ENCODE assay signal across 16 cellular contexts in the genomic region with DNA sequence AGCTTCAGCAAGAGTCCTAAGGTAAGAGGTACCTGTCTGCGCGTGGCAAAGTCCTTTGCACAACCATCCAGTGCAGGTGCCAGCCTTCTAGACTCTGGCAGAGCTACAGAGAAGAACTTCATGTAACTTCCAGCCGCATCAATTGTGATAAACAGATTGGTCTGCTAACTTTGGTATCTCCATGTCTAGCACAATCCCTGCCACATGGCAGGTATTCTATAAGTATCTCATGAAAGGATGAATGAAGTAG. TPM values are rescaled to one million over a fixed set of nuclear protein-coding genes. Genes with fewer than 3 reads are reported as not detected.
DNase-seq lines count a peak whose midpoint lies in the region; ATAC-seq and TF ChIP-seq lines count a peak whose summit lies in the region.
"Had no signal": no experiment of that assay in that cellular context is flagged by ENCODE, and none has a peak within 500 bp of the region (broad histone marks: within the 10 kb centered on the region; RNA-seq: fewer than 3 reads in every experiment).

No MANE protein-coding gene starts in this region.

- H3K9me3 Mint-ChIP-seq in activated T-cell treated with anti-CD3 and anti-CD28 coated beads, Interleukin-2, amount 50 U/mL, for 24 hours, result peaks cover 2% of the 10 kb centered on the region
- H3K9me3 Mint-ChIP-seq in activated naive CD8-positive, alpha-beta T cell treated with anti-CD3 and anti-CD28 coated beads, Interleukin-2, amount 10 ng/mL, durations not matched to agents 7 days and 5 days, result peaks cover 1% of the 10 kb centered on the region
- peaks cover 5% of the 10 kb centered on the region for H3K9me3 Mint-ChIP-seq in natural killer cell treated with Interleukin-12 subunit alpha and Interleukin-12 subunit beta and Interleukin-15 and Interleukin-18, amount 100 ng/mL, for 72 hours
- H3K9me3 Mint-ChIP-seq in neural progenitor cell, result no peaks in the 10 kb centered on the region

- H4K20me1 ChIP-seq in neural progenitor cell (ENCODE audit: low read depth), result no peaks in the 10 kb centered on the region

- peak; percentile 4 for ATAC-seq in activated naive CD8-positive, alpha-beta T cell treated with anti-CD3 and anti-CD28 coated beads, Interleukin-2, amount 10 ng/mL, durations not matched to agents 7 days and 5 days (ENCODE audit: low read depth)
- no peak for ATAC-seq in natural killer cell treated with Interleukin-12 subunit alpha and Interleukin-12 subunit beta and Interleukin-15 and Interleukin-18, amount 100 ng/mL, for 72 hours

- H3K27ac Mint-ChIP-seq in activated T-cell treated with anti-CD3 and anti-CD28 coated beads, Interleukin-2, amount 50 U/mL, for 24 hours, result peak overlapping the region; percentile 96
- peak overlapping the region; percentile 88 for H3K27ac Mint-ChIP-seq in activated naive CD8-positive, alpha-beta T cell treated with anti-CD3 and anti-CD28 coated beads, Interleukin-2, amount 10 ng/mL, durations not matched to agents 7 days and 5 days
- peak overlapping the region; percentile 98 to 100 for H3K27ac Mint-ChIP-seq in natural killer cell treated with Interleukin-12 subunit alpha and Interleukin-12 subunit beta and Interleukin-15 and Interleukin-18, amount 100 ng/mL, for 72 hours
- H3K27ac Mint-ChIP-seq in neural progenitor cell, result no peak overlapping the region

- H3K79me2 ChIP-seq in neural progenitor cell (ENCODE audit: low read depth), result no peaks in the 10 kb centered on the region

- peaks cover 89% of the 10 kb centered on the region for H3K36me3 ChIP-seq in KOPT-K1 (ENCODE audit: insufficient read depth, low read length)
- no peaks in the 10 kb centered on the region for H3K36me3 ChIP-seq in neural progenitor cell
- H3K36me3 ChIP-seq: ascending aorta, left ventricle myocardium inferior, thyroid gland had no signal

- H2AFZ ChIP-seq in neural progenitor cell (replicated peaks), result no peak overlapping the region

- H3F3A ChIP-seq in neural progenitor cell (ENCODE audit: low read depth), result no peaks in the 10 kb centered on the region

- DNase-seq in activated T-cell treated with anti-CD3 and anti-CD28 coated beads, Interleukin-2, amount 50 U/mL, for 24 hours, result no peak
- DNase-seq in activated T-cell treated with anti-CD3 and anti-CD28 coated beads, Interleukin-2, amount 50 U/mL, for 48 hours, result no peak
- DNase-seq in activated naive CD8-positive, alpha-beta T cell treated with anti-CD3 and anti-CD28 coated beads, Interleukin-2, amount 10 ng/mL, durations not matched to agents 7 days and 5 days, result no peak
- no peak for DNase-seq in natural killer cell treated with Interleukin-12 subunit alpha and Interleukin-12 subunit beta and Interleukin-15 and Interleukin-18, amount 100 ng/mL, for 72 hours (ENCODE audit: low spot score)
- DNase-seq in neural progenitor cell (ENCODE audit: low spot score) (no peak), NCI-H146 treated with DMSO at 0.1 percent for 48 hours (lab: John Stamatoyannopoulos, UW; ENCODE audit: unreplicated experiment) (no peak)
- DNase-seq in stimulated activated naive CD4-positive, alpha-beta T cell treated with Interleukin-2 at 50 U/mL for 16 hours (lab: John Stamatoyannopoulos, UW), result no peak
- DNase-seq: DMS79 treated with DMSO at 0.1 percent for 48 hours had no signal

- H3K9ac ChIP-seq in neural progenitor cell, result no peak overlapping the region
- H3K9ac ChIP-seq: SK-N-SH had no signal

- H3K9me3 ChIP-seq in KOPT-K1 (ENCODE audit: insufficient read depth, low read length, poor library complexity, severe bottlenecking) (peaks cover 9% of the 10 kb centered on the region), neural progenitor cell (ENCODE audit: low read depth) (no peaks in the 10 kb centered on the region)
- H3K9me3 ChIP-seq: ascending aorta, heart left ventricle, left ventricle myocardium inferior, mucosa of descending colon, SK-N-SH, thyroid gland had no signal

- no peak overlapping the region for H3K4me2 ChIP-seq in neural progenitor cell
- H3K4me2 ChIP-seq: SK-N-SH had no signal

- no peak overlapping the region for H3K4me3 Mint-ChIP-seq in activated T-cell treated with anti-CD3 and anti-CD28 coated beads, Interleukin-2, amount 50 U/mL, for 24 hours
- H3K4me3 Mint-ChIP-seq in activated naive CD8-positive, alpha-beta T cell treated with anti-CD3 and anti-CD28 coated beads, Interleukin-2, amount 10 ng/mL, durations not matched to agents 7 days and 5 days, result peak overlapping the region; percentile 76
- peak overlapping the region; percentile 92 for H3K4me3 Mint-ChIP-seq in natural killer cell treated with Interleukin-12 subunit alpha and Interleukin-12 subunit beta and Interleukin-15 and Interleukin-18, amount 100 ng/mL, for 72 hours
- no peak overlapping the region for H3K4me3 Mint-ChIP-seq in neural progenitor cell

- POLR2A ChIA-PET in activated naive CD8-positive, alpha-beta T cell treated with anti-CD3 and anti-CD28 coated beads, Interleukin-2, amount 10 ng/mL, durations not matched to agents 7 days and 5 days (lab: Charles Lee), result interaction anchor here (0.5 to 4.1 kb wide), 8 partner anchors 9 to 310 kb away, joined by 3 to 37 read pairs (median 6); partner anchors contain the start of genes CD48 and ITLN2

- no peaks in the 10 kb centered on the region for H3K4me1 ChIP-seq in neural progenitor cell
- H3K4me1 ChIP-seq: ascending aorta, left ventricle myocardium inferior, thyroid gland had no signal

- TF ChIP-seq CTCF in neural progenitor cell (IDR thresholded peaks at IDR 0.05), result no peak

- H3K4me1 Mint-ChIP-seq in activated T-cell treated with anti-CD3 and anti-CD28 coated beads, Interleukin-2, amount 50 U/mL, for 24 hours (ENCODE audit: low read depth), result peaks cover 71% of the 10 kb centered on the region
- peaks cover 76% of the 10 kb centered on the region for H3K4me1 Mint-ChIP-seq in activated naive CD8-positive, alpha-beta T cell treated with anti-CD3 and anti-CD28 coated beads, Interleukin-2, amount 10 ng/mL, durations not matched to agents 7 days and 5 days
- H3K4me1 Mint-ChIP-seq in natural killer cell treated with Interleukin-12 subunit alpha and Interleukin-12 subunit beta and Interleukin-15 and Interleukin-18, amount 100 ng/mL, for 72 hours (ENCODE audit: low read depth in 2 of 2), result peaks cover 85 to 95% of the 10 kb centered on the region in 2 donors
- peaks cover 2% of the 10 kb centered on the region for H3K4me1 Mint-ChIP-seq in neural progenitor cell

- no peaks in the 10 kb centered on the region for H3K27me3 Mint-ChIP-seq in activated T-cell treated with anti-CD3 and anti-CD28 coated beads, Interleukin-2, amount 50 U/mL, for 24 hours
- H3K27me3 Mint-ChIP-seq in activated naive CD8-positive, alpha-beta T cell treated with anti-CD3 and anti-CD28 coated beads, Interleukin-2, amount 10 ng/mL, durations not matched to agents 7 days and 5 days, result no peaks in the 10 kb centered on the region
- no peaks in the 10 kb centered on the region for H3K27me3 Mint-ChIP-seq in natural killer cell treated with Interleukin-12 subunit alpha and Interleukin-12 subunit beta and Interleukin-15 and Interleukin-18, amount 100 ng/mL, for 72 hours
- H3K27me3 Mint-ChIP-seq in neural progenitor cell (ENCODE audit: insufficient read depth, low read depth), result peaks cover 3% of the 10 kb centered on the region

- H3K27me3 ChIP-seq in neural progenitor cell, result no peaks in the 10 kb centered on the region
- H3K27me3 ChIP-seq: ascending aorta, thyroid gland had no signal

- peak overlapping the region; percentile 18 for H3K27ac ChIP-seq in KOPT-K1 (ENCODE audit: low read depth, low read length, poor library complexity, severe bottlenecking)
- H3K27ac ChIP-seq in neural progenitor cell, result no peak overlapping the region
- H3K27ac ChIP-seq: ascending aorta, left ventricle myocardium inferior, thyroid gland had no signal

- H3K4me3 ChIP-seq in neural progenitor cell, result no peak overlapping the region
- H3K4me3 ChIP-seq: ascending aorta, heart left ventricle, left ventricle myocardium inferior, mucosa of descending colon, thyroid gland had no signal

- peaks cover 98% of the 10 kb centered on the region for H3K36me3 Mint-ChIP-seq in activated T-cell treated with anti-CD3 and anti-CD28 coated beads, Interleukin-2, amount 50 U/mL, for 24 hours (ENCODE audit: low read depth)
- peaks cover 78% of the 10 kb centered on the region for H3K36me3 Mint-ChIP-seq in activated naive CD8-positive, alpha-beta T cell treated with anti-CD3 and anti-CD28 coated beads, Interleukin-2, amount 10 ng/mL, durations not matched to agents 7 days and 5 days
- H3K36me3 Mint-ChIP-seq in natural killer cell treated with Interleukin-12 subunit alpha and Interleukin-12 subunit beta and Interleukin-15 and Interleukin-18, amount 100 ng/mL, for 72 hours, result peaks cover 79% of the 10 kb centered on the region
- no peaks in the 10 kb centered on the region for H3K36me3 Mint-ChIP-seq in neural progenitor cell

RNA-seq across cellular contexts. Expression of gene CD48, which starts 29.8 kb away (rescaled TPM):
- total RNA-seq in activated naive CD8-positive, alpha-beta T cell treated with anti-CD3 and anti-CD28 coated beads, Interleukin-2, amount 10 ng/mL, durations not matched to agents 7 days and 5 days, result 100 to 1,000 TPM; 379 to 386 TPM
- 100 to 1,000 TPM; 434 to 816 TPM for total RNA-seq in natural killer cell treated with Interleukin-12 subunit alpha and Interleukin-12 subunit beta and Interleukin-15 and Interleukin-18, amount 100 ng/mL, for 72 hours
- total RNA-seq in neural progenitor cell (ENCODE audit: low replicate concordance), result not detected in 2 replicates
- total RNA-seq: ascending aorta, NCI-H460 had no signal

RNA-seq across cellular contexts. Expression of gene SLAMF1, which starts 35.0 kb away (rescaled TPM):
- total RNA-seq in activated naive CD8-positive, alpha-beta T cell treated with anti-CD3 and anti-CD28 coated beads, Interleukin-2, amount 10 ng/mL, durations not matched to agents 7 days and 5 days, result 10 to 100 TPM; 41.3 to 42.6 TPM
- 10 to 100 TPM; 52.1 to 86.2 TPM for total RNA-seq in natural killer cell treated with Interleukin-12 subunit alpha and Interleukin-12 subunit beta and Interleukin-15 and Interleukin-18, amount 100 ng/mL, for 72 hours
- total RNA-seq in neural progenitor cell (ENCODE audit: low replicate concordance), result not detected in 2 replicates
- total RNA-seq: ascending aorta, left ventricle myocardium inferior, NCI-H460 had no signal

RNA-seq across cellular contexts. Expression of gene SLAMF7, which starts 57.2 kb away (rescaled TPM):
- total RNA-seq in activated naive CD8-positive, alpha-beta T cell treated with anti-CD3 and anti-CD28 coated beads, Interleukin-2, amount 10 ng/mL, durations not matched to agents 7 days and 5 days, result 100 to 1,000 TPM; 124 to 137 TPM
- total RNA-seq in natural killer cell treated with Interleukin-12 subunit alpha and Interleukin-12 subunit beta and Interleukin-15 and Interleukin-18, amount 100 ng/mL, for 72 hours, result 1,000 to 10,000 TPM in 1 of 2 donors, 100 to 1,000 TPM in 1; 677 to 1,669 TPM
- not detected in 2 replicates for total RNA-seq in neural progenitor cell (ENCODE audit: low replicate concordance)
- total RNA-seq: ascending aorta, NCI-H460 had no signal

Comparison
In these comparisons a context has a peak if more than half of its experiments do, and no peak if none do; other contexts are left out.
1. H3K4me3 Mint-ChIP-seq: peak in activated naive CD8-positive, alpha-beta T cell treated with anti-CD3 and anti-CD28 coated beads, Interleukin-2, amount 10 ng/mL, durations not matched to agents 7 days and 5 days (single experiment) and natural killer cell treated with Interleukin-12 subunit alpha and Interleukin-12 subunit beta and Interleukin-15 and Interleukin-18, amount 100 ng/mL, for 72 hours (single experiment); none in activated T-cell treated with anti-CD3 and anti-CD28 coated beads, Interleukin-2, amount 50 U/mL, for 24 hours (single experiment) and neural progenitor cell (single experiment).
2. RNA of gene CD48, which starts 29.8 kb away (total RNA-seq): 434 to 816 TPM in natural killer cell treated with Interleukin-12 subunit alpha and Interleukin-12 subunit beta and Interleukin-15 and Interleukin-18, amount 100 ng/mL, for 72 hours and 379 to 386 TPM in activated naive CD8-positive, alpha-beta T cell treated with anti-CD3 and anti-CD28 coated beads, Interleukin-2, amount 10 ng/mL, durations not matched to agents 7 days and 5 days; not detected in neural progenitor cell; every median in the first group is over 100 times any median in the second.
3. RNA of gene SLAMF1, which starts 35.0 kb away (total RNA-seq): 52.1 to 86.2 TPM in natural killer cell treated with Interleukin-12 subunit alpha and Interleukin-12 subunit beta and Interleukin-15 and Interleukin-18, amount 100 ng/mL, for 72 hours and 41.3 to 42.6 TPM in activated naive CD8-positive, alpha-beta T cell treated with anti-CD3 and anti-CD28 coated beads, Interleukin-2, amount 10 ng/mL, durations not matched to agents 7 days and 5 days; not detected in neural progenitor cell; every median in the first group is over 10 times any median in the second.
4. RNA of gene SLAMF7, which starts 57.2 kb away (total RNA-seq): 677 to 1,669 TPM in natural killer cell treated with Interleukin-12 subunit alpha and Interleukin-12 subunit beta and Interleukin-15 and Interleukin-18, amount 100 ng/mL, for 72 hours and 124 to 137 TPM in activated naive CD8-positive, alpha-beta T cell treated with anti-CD3 and anti-CD28 coated beads, Interleukin-2, amount 10 ng/mL, durations not matched to agents 7 days and 5 days; not detected in neural progenitor cell; every median in the first group is over 100 times any median in the second.